ENCODE assay signal across 7 cellular contexts in genomic region chr11:65112551-65113360, GRCh38. TPM values are rescaled to one million over a fixed set of nuclear protein-coding genes. Genes with fewer than 3 reads are reported as not detected.
DNase-seq lines count a peak whose midpoint lies in the region; ATAC-seq, FAIRE-seq and TF ChIP-seq lines count a peak whose summit lies in the region.

No MANE protein-coding gene starts in this region.

- TF ChIP-seq CTCF in GM12865 (IDR thresholded peaks at IDR 0.05; ENCODE audit: insufficient read depth, low read depth, low read length, missing control alignments) (peak; percentile 91), gastrocnemius medialis (IDR thresholded peaks at IDR 0.05 in 4 of 5, conservative IDR thresholded peaks at IDR 0.05 in 1 of 5) (peak; percentile 78 to 93 (median 87))

- H3K27me3 ChIP-seq in adipocyte (replicated peaks; ENCODE audit: control insufficient read depth, insufficient read depth, low read length) (no peaks in the 10 kb centered on the region), gastrocnemius medialis (no peaks in the 10 kb centered on the region)

- H3K9me3 ChIP-seq in SK-N-MC (ENCODE audit: low read depth, low read length) (no peaks in the 10 kb centered on the region), adipocyte (ENCODE audit: control insufficient read depth, low read length) (no peaks in the 10 kb centered on the region), gastrocnemius medialis (no peaks in the 10 kb centered on the region)

- H3K9ac ChIP-seq in SK-N-MC (ENCODE audit: insufficient read length), result peak overlapping the region; percentile 83
- peak overlapping the region; percentile 86 for H3K9ac ChIP-seq in adipocyte (ENCODE audit: low read length)

- in situ Hi-C loops in gastrocnemius medialis (cut with MboI; ENCODE audit: low sequenced_read_pairs in 4 of 4), result loop anchor here in 3 of 4 donors (5.0 kb wide), 1 partner anchor 70 kb away; the partner anchor contains the start of gene CAPN1 (in 3 of the 3)

- DNase-seq in GM12865 (ENCODE audit: low read depth) (peak; percentile 83), SK-N-MC (ENCODE audit: low read depth, low spot score) (no peak), adipocyte (ENCODE audit: low read depth) (peak; percentile 72), hypothalamus (lab: John Stamatoyannopoulos, UW) (peak in 41 of 51 donors; percentile 23 to 71 (median 42)), gastrocnemius medialis (peak in 1 of 2 donors; percentile 55), urothelium cell line (ENCODE audit: low spot score) (no peak)

- intact Hi-C loops in gastrocnemius medialis (cut with DNase I; ENCODE audit: low total_unique reads), result loop anchor here (1.0 to 10.0 kb wide), 2 partner anchors 22 to 258 kb away; partner anchors contain the start of gene SYVN1

- TF ChIP-seq POLR2A in gastrocnemius medialis (IDR thresholded peaks at IDR 0.05), result peak in 1 of 2 donors; percentile 15

- H3K27ac ChIP-seq in SK-N-MC, result no peak overlapping the region
- peak overlapping the region; percentile 74 to 90 (median 81) for H3K27ac ChIP-seq in gastrocnemius medialis

- ATAC-seq in HG03565 (IDR thresholded peaks at IDR 0.05; ENCODE audit: unreplicated experiment) (peak; percentile 24), gastrocnemius medialis (peak; percentile 33 to 44)

- H3K36me3 ChIP-seq in SK-N-MC (ENCODE audit: insufficient read depth, low read length) (no peaks in the 10 kb centered on the region), adipocyte (ENCODE audit: control insufficient read depth, insufficient read depth, low read length, severe bottlenecking) (peaks cover 18% of the 10 kb centered on the region), gastrocnemius medialis (peaks cover 0 to 9% of the 10 kb centered on the region in 2 donors)

- FAIRE-seq in urothelium cell line (lab: Jason Lieb, UNC), result no peak

- H3K4me1 ChIP-seq in adipocyte (ENCODE audit: control insufficient read depth, insufficient read depth, low read length) (peaks cover 36% of the 10 kb centered on the region), gastrocnemius medialis (peaks cover 36 to 48% of the 10 kb centered on the region in 2 donors)

- H3K4me3 ChIP-seq in GM12865 (ENCODE audit: low read depth, low read length), result peak overlapping the region; percentile 72
- peak overlapping the region; percentile 98 for H3K4me3 ChIP-seq in SK-N-MC
- H3K4me3 ChIP-seq in adipocyte (ENCODE audit: low read length), result peak overlapping the region; percentile 82
- peak overlapping the region; percentile 63 to 72 (median 66) for H3K4me3 ChIP-seq in gastrocnemius medialis

RNA-seq across cellular contexts. Expression of gene TM7SF2, which starts 1.1 kb away (rescaled TPM):
- total RNA-seq in gastrocnemius medialis, result 10 to 100 TPM in 2 of 4 donors, 1 to 10 TPM in 2; 7.3 to 18.4 (median 11.0) TPM

RNA-seq across cellular contexts. Expression of gene ZNHIT2, which starts 4.7 kb away (rescaled TPM):
- total RNA-seq in gastrocnemius medialis, result 10 to 100 TPM; 10.3 to 30.7 (median 24.1) TPM

RNA-seq across cellular contexts. Expression of gene FAU, which starts 9.2 kb away (rescaled TPM):
- 100 to 1,000 TPM; 353 to 521 (median 436) TPM for total RNA-seq in gastrocnemius medialis

RNA-seq across cellular contexts. Expression of gene MRPL49, which starts 9.4 kb away (rescaled TPM):
- 10 to 100 TPM; 54.9 to 76.5 (median 63.6) TPM for total RNA-seq in gastrocnemius medialis

RNA-seq across cellular contexts. Expression of gene VPS51, which starts 16.7 kb away (rescaled TPM):
- 100 to 1,000 TPM; 206 to 515 (median 266) TPM for total RNA-seq in gastrocnemius medialis

Comparison
In these comparisons a context has a peak if more than half of its experiments do, and no peak if none do; other contexts are left out.
1. DNase-seq: peak in GM12865 (single experiment), adipocyte (single experiment) and hypothalamus (41 of 51); none in SK-N-MC (single experiment) and urothelium cell line (single experiment).
2. Peak in every context shown above with its lines, with median percentiles within 50 percentile points of each other: H3K4me3 ChIP-seq.